Comparison of ENCODE assay signal across 8 cellular contexts in genomic region chr3:186361612-186362408, GRCh38. TPM values are rescaled to one million over a fixed set of nuclear protein-coding genes. Genes with fewer than 3 reads are reported as not detected.
DNase-seq lines count a peak whose midpoint lies in the region; ATAC-seq, FAIRE-seq and TF ChIP-seq lines count a peak whose summit lies in the region.

Gene DGKG (minus strand): TSS chr3:186362234. CDS start chr3:186320459, 41,775 bp downstream.

- H3K79me2 ChIP-seq in MM.1S (ENCODE audit: low read length) = no peaks in the 10 kb centered on the region
- H3K79me2 ChIP-seq in neural cell (replicated peaks; ENCODE audit: insufficient read depth, low read length) = no peaks in the 10 kb centered on the region

- H3K4me2 ChIP-seq in MM.1S (ENCODE audit: low read depth, low read length) = peak within 1 kb of the TSS; percentile 97
- H3K4me2 ChIP-seq in neural cell (ENCODE audit: low read length) = peak within 1 kb of the TSS; percentile 21

- peak; percentile 77 for ATAC-seq in GM21529 (IDR thresholded peaks at IDR 0.05; ENCODE audit: unreplicated experiment)
- no peak for ATAC-seq in HG03097 (IDR thresholded peaks at IDR 0.05; ENCODE audit: low FRiP score, unreplicated experiment)

- H3K4me1 ChIP-seq in MM.1S (ENCODE audit: low read length) (no peaks in the 10 kb centered on the region), vagina (peaks cover 9% of the 10 kb centered on the region)

- DNase-seq in GM03348 (ENCODE audit: low spot score) (peak; percentile 43), MM.1S (peak; percentile 79), frontal cortex (ENCODE audit: low spot score in 2 of 2) (peak; percentile 66 to 80), vagina (ENCODE audit: extremely low spot score in 2 of 2) (peak; percentile 79 to 83)
- DNase-seq in activated CD4-positive, alpha-beta T cell treated with anti-CD3 and anti-CD28 coated beads, Interleukin-2, amount 50 U/mL, for 1 hour = peak; percentile 0

- no peaks in the 10 kb centered on the region for H3F3A ChIP-seq in MM.1S (ENCODE audit: insufficient read depth, low read length)
- H3F3A ChIP-seq in neural cell (ENCODE audit: insufficient read depth, low read length, poor library complexity, severe bottlenecking) = no peaks in the 10 kb centered on the region

- intact Hi-C loops in vagina (cut with DNase I) = loop anchor here (10.0 kb wide), 1 partner anchor 53 kb away; no protein-coding TSS in a partner anchor

- no peak for TF ChIP-seq EP300 in neural cell (conservative IDR thresholded peaks at IDR 0.05; ENCODE audit: poor library complexity, severe bottlenecking)

- peaks cover 20% of the 10 kb centered on the region; the same call in 1 of the 2 replicates for H3K27me3 ChIP-seq in MM.1S (replicated peaks; ENCODE audit: insufficient read depth, low read length)
- peaks cover 62% of the 10 kb centered on the region for H3K27me3 ChIP-seq in neural cell (ENCODE audit: insufficient read depth, low read depth, low read length)
- peaks cover 8% of the 10 kb centered on the region for H3K27me3 ChIP-seq in vagina

- TF ChIP-seq CTCF in MM.1S (IDR thresholded peaks at IDR 0.05; ENCODE audit: low read length) = no peak
- TF ChIP-seq CTCF in neural cell (IDR thresholded peaks at IDR 0.05; ENCODE audit: poor library complexity, severe bottlenecking) = no peak
- TF ChIP-seq CTCF in vagina (IDR thresholded peaks at IDR 0.05) = no peak

- H2AFZ ChIP-seq in MM.1S (ENCODE audit: low read length) (peak within 1 kb of the TSS; percentile 77), neural cell (ENCODE audit: low read depth, low read length) (no peak within 1 kb of the TSS)

- H3K9me3 ChIP-seq in MM.1S (replicated peaks; ENCODE audit: insufficient read depth, low read length) = no peaks in the 10 kb centered on the region
- no peaks in the 10 kb centered on the region for H3K9me3 ChIP-seq in neural cell (ENCODE audit: low read length)
- no peaks in the 10 kb centered on the region for H3K9me3 ChIP-seq in vagina

- H3K9ac ChIP-seq in MM.1S (ENCODE audit: low read length) (peak within 1 kb of the TSS; percentile 33; the same call in 1 of the 2 replicates), neural cell (ENCODE audit: low read length) (peak within 1 kb of the TSS; percentile 27)

- no peak for TF ChIP-seq RAD21 in neural cell (conservative IDR thresholded peaks at IDR 0.05)

- H3K27ac ChIP-seq in MM.1S (ENCODE audit: low read length) (no peak within 1 kb of the TSS), neural cell (ENCODE audit: low read length) (no peak within 1 kb of the TSS), vagina (peak within 1 kb of the TSS; percentile 58)

- no peaks in the 10 kb centered on the region for H3K36me3 ChIP-seq in MM.1S (replicated peaks; ENCODE audit: insufficient read depth, low read length)
- no peaks in the 10 kb centered on the region for H3K36me3 ChIP-seq in neural cell (ENCODE audit: insufficient read depth, low read length)
- no peaks in the 10 kb centered on the region for H3K36me3 ChIP-seq in vagina

- H3K4me3 ChIP-seq in MM.1S (ENCODE audit: low read length) (peak within 1 kb of the TSS; percentile 74), neural cell (ENCODE audit: low read length) (peak within 1 kb of the TSS; percentile 71), vagina (peak within 1 kb of the TSS; percentile 40 to 43)

- no peaks in the 10 kb centered on the region for H3K9me2 ChIP-seq in MM.1S (replicated peaks; ENCODE audit: insufficient read depth, low read length)
- H3K9me2 ChIP-seq in neural cell (ENCODE audit: insufficient read depth, low read length) = no peaks in the 10 kb centered on the region

- FAIRE-seq in frontal cortex (lab: Jason Lieb, UNC) = no peak

- H4K20me1 ChIP-seq in MM.1S (ENCODE audit: insufficient read depth, low read length) (no peaks in the 10 kb centered on the region), neural cell (ENCODE audit: insufficient read depth) (no peaks in the 10 kb centered on the region)

- TF ChIP-seq POLR2A in vagina (IDR thresholded peaks at IDR 0.05) = no peak

TF ChIP-seq in neural cell, 6 proteins besides CTCF, POLR2A, EP300 and RAD21:
- TF ChIP-seq SMC3 (conservative IDR thresholded peaks at IDR 0.05; ENCODE audit: poor library complexity) (no peak), MXI1 (conservative IDR thresholded peaks at IDR 0.05; ENCODE audit: poor library complexity, severe bottlenecking) (no peak), POLR2AphosphoS5 (IDR thresholded peaks at IDR 0.05) (no peak), REST (IDR thresholded peaks at IDR 0.05; ENCODE audit: borderline replicate concordance) (no peak), EZH2 (IDR thresholded peaks at IDR 0.05; ENCODE audit: borderline replicate concordance, insufficient read depth, low read length, poor library complexity, severe bottlenecking) (no peak), TAF1 (IDR thresholded peaks at IDR 0.05; ENCODE audit: low read depth) (no peak)

RNA-seq across cellular contexts. Expression of gene DGKG, which starts in this region (rescaled TPM):
- total RNA-seq in frontal cortex (7.3 TPM), vagina (2.5 TPM)
- polyA plus RNA-seq in neural cell = 0.08 TPM in 1 of 2 replicates, not detected in the other
- polyA minus RNA-seq in neural cell = 0.35 and 0.73 TPM in 2 replicates

Comparison
In these comparisons a context has a peak if more than half of its experiments do, and no peak if none do; other contexts are left out.
1. DNase-seq: peak in every context shown above with its lines; median percentile 81 in vagina; 79 in MM.1S; 73 in frontal cortex; 43 in GM03348; 0 in activated CD4-positive, alpha-beta T cell treated with anti-CD3 and anti-CD28 coated beads, Interleukin-2, amount 50 U/mL, for 1 hour.